Comparison of ENCODE assay signal across 27 cellular contexts in genomic region chr14:97878206-97878605, GRCh38.
DNase-seq lines count a peak whose midpoint lies in the region; ATAC-seq lines count a peak whose summit lies in the region.
"Had no signal": no experiment of that assay in that cellular context is flagged by ENCODE, and none has a peak within 500 bp of the region (broad histone marks: within the 10 kb centered on the region; RNA-seq: fewer than 3 reads in every experiment).

No MANE protein-coding gene starts in this region.

- DNase-seq in activated T-cell treated with anti-CD3 and anti-CD28 coated beads, Interleukin-2, amount 50 U/mL, for 72 hours, result no peak
- DNase-seq in activated T-cell treated with anti-CD3 and anti-CD28 coated beads, Interleukin-2, amount 50 U/mL, for 24 hours, result no peak
- DNase-seq in T-cell (no peak), left ventricle myocardium superior (no peak), epidermal melanocyte (ENCODE audit: insufficient read length, low spot score) (no peak)
- no peak for DNase-seq in activated CD4-positive, alpha-beta memory T cell treated with anti-CD3 and anti-CD28 coated beads, Interleukin-2, amount 10 ng/mL, durations not matched to agents 7 days and 5 days
- DNase-seq in central memory CD4-positive, alpha-beta T cell, result no peak
- DNase-seq: activated CD4-positive, alpha-beta T cell treated with anti-CD3 and anti-CD28 coated beads for 1 hour; DMS53; effector CD8-positive, alpha-beta T cell; GDM1; HFFc6; NCI-H146; NCI-H510A; PC-9; psoas muscle; SIG-M5; upper lobe of right lung had no signal

- no peaks in the 10 kb centered on the region for H3K27me3 Mint-ChIP-seq in activated T-cell treated with anti-CD3 and anti-CD28 coated beads, Interleukin-2, amount 50 U/mL, for 72 hours (ENCODE audit: low read depth)
- H3K27me3 Mint-ChIP-seq in activated T-cell treated with anti-CD3 and anti-CD28 coated beads, Interleukin-2, amount 50 U/mL, for 24 hours, result no peaks in the 10 kb centered on the region
- H3K27me3 Mint-ChIP-seq in T-cell, result no peaks in the 10 kb centered on the region
- H3K27me3 Mint-ChIP-seq in activated CD4-positive, alpha-beta memory T cell treated with anti-CD3 and anti-CD28 coated beads, Interleukin-2, amount 10 ng/mL, durations not matched to agents 7 days and 5 days, result no peaks in the 10 kb centered on the region

- H3K27ac Mint-ChIP-seq in activated T-cell treated with anti-CD3 and anti-CD28 coated beads, Interleukin-2, amount 50 U/mL, for 72 hours, result peak overlapping the region; percentile 28
- no peak overlapping the region for H3K27ac Mint-ChIP-seq in activated T-cell treated with anti-CD3 and anti-CD28 coated beads, Interleukin-2, amount 50 U/mL, for 24 hours
- peak overlapping the region; percentile 90 to 95 for H3K27ac Mint-ChIP-seq in T-cell
- no peak overlapping the region for H3K27ac Mint-ChIP-seq in activated CD4-positive, alpha-beta memory T cell treated with anti-CD3 and anti-CD28 coated beads, Interleukin-2, amount 10 ng/mL, durations not matched to agents 7 days and 5 days
- H3K27ac Mint-ChIP-seq: HFFc6 had no signal

- no peaks in the 10 kb centered on the region for H3K27me3 ChIP-seq in thymus (ENCODE audit: control insufficient read depth, insufficient read depth)
- H3K27me3 ChIP-seq: neutrophil, upper lobe of right lung had no signal

- peaks cover 0 to 6% of the 10 kb centered on the region in 2 donors for H3K9me3 Mint-ChIP-seq in activated T-cell treated with anti-CD3 and anti-CD28 coated beads, Interleukin-2, amount 50 U/mL, for 72 hours
- H3K9me3 Mint-ChIP-seq in activated T-cell treated with anti-CD3 and anti-CD28 coated beads, Interleukin-2, amount 50 U/mL, for 24 hours, result no peaks in the 10 kb centered on the region
- peaks cover 0 to 5% (median 3%) of the 10 kb centered on the region in 3 donors for H3K9me3 Mint-ChIP-seq in T-cell
- no peaks in the 10 kb centered on the region for H3K9me3 Mint-ChIP-seq in activated CD4-positive, alpha-beta memory T cell treated with anti-CD3 and anti-CD28 coated beads, Interleukin-2, amount 10 ng/mL, durations not matched to agents 7 days and 5 days

- no peak for ATAC-seq in activated T-cell treated with anti-CD3 and anti-CD28 coated beads, Interleukin-2, amount 50 U/mL, for 72 hours (replicated peaks in 1 of 2)
- no peak for ATAC-seq in T-cell (replicated peaks in 1 of 4)
- ATAC-seq in left ventricle myocardium superior, result peak; percentile 82
- ATAC-seq: A549; activated naive CD4-positive, alpha-beta T cell treated with anti-CD3 and anti-CD28 coated beads, Interleukin-2, amount 50 U/mL, for 72 hours; K562 had no signal

- H3K9me3 ChIP-seq in thymus (ENCODE audit: control insufficient read depth), result no peaks in the 10 kb centered on the region
- H3K9me3 ChIP-seq: A549, neutrophil, psoas muscle, upper lobe of right lung had no signal

- H3K36me3 Mint-ChIP-seq in activated T-cell treated with anti-CD3 and anti-CD28 coated beads, Interleukin-2, amount 50 U/mL, for 72 hours (ENCODE audit: insufficient read depth in 2 of 2), result no peaks in the 10 kb centered on the region
- no peaks in the 10 kb centered on the region for H3K36me3 Mint-ChIP-seq in activated T-cell treated with anti-CD3 and anti-CD28 coated beads, Interleukin-2, amount 50 U/mL, for 24 hours (ENCODE audit: low read depth)
- no peaks in the 10 kb centered on the region for H3K36me3 Mint-ChIP-seq in T-cell
- no peaks in the 10 kb centered on the region for H3K36me3 Mint-ChIP-seq in activated CD4-positive, alpha-beta memory T cell treated with anti-CD3 and anti-CD28 coated beads, Interleukin-2, amount 10 ng/mL, durations not matched to agents 7 days and 5 days (ENCODE audit: low read depth)
- H3K36me3 Mint-ChIP-seq: activated naive CD4-positive, alpha-beta T cell treated with anti-CD3 and anti-CD28 coated beads, Interleukin-2, amount 50 U/mL, for 72 hours; brain had no signal

- CTCF ChIA-PET in T-cell (lab: Charles Lee), result no interaction called here
- CTCF ChIA-PET in activated CD4-positive, alpha-beta memory T cell treated with anti-CD3 and anti-CD28 coated beads, Interleukin-2, amount 10 ng/mL, durations not matched to agents 7 days and 5 days (lab: Charles Lee), result no interaction called here

- POLR2A ChIA-PET in T-cell (lab: Charles Lee), result no interaction called here
- POLR2A ChIA-PET in activated CD4-positive, alpha-beta memory T cell treated with anti-CD3 and anti-CD28 coated beads, Interleukin-2, amount 10 ng/mL, durations not matched to agents 7 days and 5 days (lab: Charles Lee), result interaction anchor here (1.2 kb wide), 1 partner anchor 10 kb away, joined by 3 read pairs; no protein-coding TSS in a partner anchor

- 97% methylated on average over 1 of the region's 1 CpG for WGBS in thymus

- peaks cover 40% of the 10 kb centered on the region for H3K4me1 Mint-ChIP-seq in activated T-cell treated with anti-CD3 and anti-CD28 coated beads, Interleukin-2, amount 50 U/mL, for 72 hours (ENCODE audit: low read depth)
- H3K4me1 Mint-ChIP-seq in activated T-cell treated with anti-CD3 and anti-CD28 coated beads, Interleukin-2, amount 50 U/mL, for 24 hours (ENCODE audit: low read depth), result peaks cover 50% of the 10 kb centered on the region
- peaks cover 51 to 57% (median 52%) of the 10 kb centered on the region in 3 donors for H3K4me1 Mint-ChIP-seq in T-cell
- peaks cover 24% of the 10 kb centered on the region for H3K4me1 Mint-ChIP-seq in activated CD4-positive, alpha-beta memory T cell treated with anti-CD3 and anti-CD28 coated beads, Interleukin-2, amount 10 ng/mL, durations not matched to agents 7 days and 5 days

- H3K36me3 ChIP-seq in thymus (ENCODE audit: control insufficient read depth, insufficient read depth), result no peaks in the 10 kb centered on the region
- H3K36me3 ChIP-seq: neutrophil, upper lobe of right lung had no signal

- peaks cover 16% of the 10 kb centered on the region for H3K4me1 ChIP-seq in thymus (ENCODE audit: control insufficient read depth, insufficient read depth, low read length)
- H3K4me1 ChIP-seq: A549, psoas muscle, upper lobe of right lung had no signal

- no peak overlapping the region for H3K4me3 Mint-ChIP-seq in activated T-cell treated with anti-CD3 and anti-CD28 coated beads, Interleukin-2, amount 50 U/mL, for 72 hours
- H3K4me3 Mint-ChIP-seq in activated T-cell treated with anti-CD3 and anti-CD28 coated beads, Interleukin-2, amount 50 U/mL, for 24 hours, result no peak overlapping the region
- H3K4me3 Mint-ChIP-seq in T-cell, result peak overlapping the region in 1 of 3 donors; percentile 10
- no peak overlapping the region for H3K4me3 Mint-ChIP-seq in activated CD4-positive, alpha-beta memory T cell treated with anti-CD3 and anti-CD28 coated beads, Interleukin-2, amount 10 ng/mL, durations not matched to agents 7 days and 5 days
- H3K4me3 Mint-ChIP-seq: brain, HFFc6 had no signal

- intact Hi-C loops in left ventricle myocardium superior (cut with micrococcal nuclease), result no loop called here

- H3K27ac ChIP-seq in thymus (ENCODE audit: low read depth), result peak overlapping the region; percentile 93
- H3K27ac ChIP-seq: A549, GM23248, neutrophil, PC-9, psoas muscle, upper lobe of right lung had no signal

- no peak overlapping the region for H3K4me3 ChIP-seq in thymus (ENCODE audit: low read length)
- H3K4me3 ChIP-seq: A549, GM23248, K562, lung, PC-9, psoas muscle, skin epidermis, upper lobe of right lung had no signal

Comparison
In these comparisons a context has a peak if more than half of its experiments do, and no peak if none do; other contexts are left out.
1. H3K27ac Mint-ChIP-seq: peak in activated T-cell treated with anti-CD3 and anti-CD28 coated beads, Interleukin-2, amount 50 U/mL, for 72 hours (single experiment) and T-cell (2 of 2); none in activated T-cell treated with anti-CD3 and anti-CD28 coated beads, Interleukin-2, amount 50 U/mL, for 24 hours (single experiment) and activated CD4-positive, alpha-beta memory T cell treated with anti-CD3 and anti-CD28 coated beads, Interleukin-2, amount 10 ng/mL, durations not matched to agents 7 days and 5 days (single experiment).